ENCODE assay signal across 19 cellular contexts in genomic region chr15:85493258-85493657, GRCh38.
DNase-seq lines count a peak whose midpoint lies in the region; ATAC-seq and TF ChIP-seq lines count a peak whose summit lies in the region.
"Had no signal": no experiment of that assay in that cellular context is flagged by ENCODE, and none has a peak within 500 bp of the region (broad histone marks: within the 10 kb centered on the region; RNA-seq: fewer than 3 reads in every experiment).

No MANE protein-coding gene starts in this region.

- TF ChIP-seq POLR2A in IMR-90 (IDR thresholded peaks at IDR 0.05; ENCODE audit: low read depth, low read length), result no peak

- peak overlapping the region in 4 of 7 donors; percentile 57 to 98 (median 83) for H3K27ac Mint-ChIP-seq in CD4-positive, alpha-beta memory T cell
- H3K27ac Mint-ChIP-seq in nephron progenitor cell, result peak overlapping the region; percentile 92
- H3K27ac Mint-ChIP-seq in activated naive CD4-positive, alpha-beta T cell treated with anti-CD3 and anti-CD28 coated beads, Interleukin-2, amount 10 ng/mL, durations not matched to agents 7 days and 5 days, result no peak overlapping the region
- H3K27ac Mint-ChIP-seq: activated T-helper 17 cell treated with anti-CD3 and anti-CD28 coated beads, Interleukin-2, amount 50 U/mL, for 72 hours; stimulated activated naive CD8-positive, alpha-beta T cell treated with anti-CD3 and anti-CD28 coated beads, Interleukin-15, Interleukin-2, amounts not matched to agents 100 ng/mL and 50 ng/mL, for 24 hours had no signal

- H3K56ac ChIP-seq in IMR-90 (ENCODE audit: extremely low read depth, insufficient read depth, low read length), result no peak overlapping the region

- no peak overlapping the region for H3K9ac ChIP-seq in IMR-90 (ENCODE audit: low read depth, low read length)

- no peak overlapping the region for H2AK5ac ChIP-seq in IMR-90 (ENCODE audit: low read depth, low read length)

- CTCF ChIA-PET in CD4-positive, alpha-beta memory T cell (lab: Charles Lee; ENCODE audit: partially characterized antibody), result interaction anchor here (1.0 to 2.9 kb wide), 3 partner anchors 10 to 14 kb away, joined by 3 to 13 read pairs (median 3); no protein-coding TSS in a partner anchor
- CTCF ChIA-PET in IMR-90 (lab: Yijun Ruan, JAX), result no interaction called here
- CTCF ChIA-PET in activated naive CD4-positive, alpha-beta T cell treated with anti-CD3 and anti-CD28 coated beads, Interleukin-2, amount 10 ng/mL, durations not matched to agents 7 days and 5 days (lab: Charles Lee), result interaction anchor here (1.1 to 6.0 kb wide), 2 partner anchors 11 to 79 kb away, joined by 3 to 31 read pairs; no protein-coding TSS in a partner anchor

- no peak overlapping the region for H3K27ac ChIP-seq in CD4-positive, alpha-beta memory T cell (ENCODE audit: low read depth, low read length)
- H3K27ac ChIP-seq in IMR-90 (ENCODE audit: insufficient read depth, low read length), result no peak overlapping the region
- H3K27ac ChIP-seq: cardiac muscle cell, right lobe of liver, SJCRH30 had no signal

- H2AFZ ChIP-seq in IMR-90 (replicated peaks; ENCODE audit: low read length, poor library complexity), result no peak overlapping the region

- H3K9me1 ChIP-seq in IMR-90 (ENCODE audit: insufficient read depth, low read length), result peaks cover 15% of the 10 kb centered on the region

- H2AK9ac ChIP-seq in IMR-90 (replicated peaks; ENCODE audit: low read depth, low read length, poor library complexity), result no peak overlapping the region

- intact Hi-C loops in CD4-positive, alpha-beta memory T cell (cut with micrococcal nuclease), result no loop called here
- intact Hi-C loops in IMR-90 (cut with micrococcal nuclease), result no loop called here

- no peaks in the 10 kb centered on the region for H3K9me3 Mint-ChIP-seq in CD4-positive, alpha-beta memory T cell
- H3K9me3 Mint-ChIP-seq in nephron progenitor cell, result no peaks in the 10 kb centered on the region
- no peaks in the 10 kb centered on the region for H3K9me3 Mint-ChIP-seq in activated naive CD4-positive, alpha-beta T cell treated with anti-CD3 and anti-CD28 coated beads, Interleukin-2, amount 10 ng/mL, durations not matched to agents 7 days and 5 days
- H3K9me3 Mint-ChIP-seq: activated T-helper 17 cell treated with anti-CD3 and anti-CD28 coated beads, Interleukin-2, amount 50 U/mL, for 72 hours; effector memory CD8-positive, alpha-beta T cell; stimulated activated naive CD8-positive, alpha-beta T cell treated with anti-CD3 and anti-CD28 coated beads, Interleukin-15, Interleukin-2, amounts not matched to agents 100 ng/mL and 50 ng/mL, for 24 hours had no signal

- peaks cover 12 to 15% of the 10 kb centered on the region in 2 donors for H3K36me3 Mint-ChIP-seq in CD4-positive, alpha-beta memory T cell
- H3K36me3 Mint-ChIP-seq in nephron progenitor cell (ENCODE audit: low read depth), result peaks cover 21% of the 10 kb centered on the region
- H3K36me3 Mint-ChIP-seq in activated naive CD4-positive, alpha-beta T cell treated with anti-CD3 and anti-CD28 coated beads, Interleukin-2, amount 10 ng/mL, durations not matched to agents 7 days and 5 days, result peaks cover 3% of the 10 kb centered on the region

- H2BK5ac ChIP-seq in IMR-90 (ENCODE audit: low read depth, low read length, poor library complexity, severe bottlenecking), result no peak overlapping the region

- no peaks in the 10 kb centered on the region for H3K9me3 ChIP-seq in CD4-positive, alpha-beta memory T cell (ENCODE audit: control insufficient read depth in 1 of 2, low read length in 2 of 2)
- H3K9me3 ChIP-seq in IMR-90 (ENCODE audit: control insufficient read depth, insufficient read depth, low read length), result no peaks in the 10 kb centered on the region
- H3K9me3 ChIP-seq: Caco-2, right lobe of liver, SJCRH30 had no signal

- no peak overlapping the region for H4K91ac ChIP-seq in IMR-90 (ENCODE audit: insufficient read depth, low read depth, low read length)

- H3K14ac ChIP-seq in IMR-90 (replicated peaks; ENCODE audit: low read depth, low read length), result no peak overlapping the region; the same call in 1 of the 2 replicates

- POLR2A ChIA-PET in CD4-positive, alpha-beta memory T cell (lab: Charles Lee; ENCODE audit: partially characterized antibody), result interaction anchor here (1.0 kb wide), 1 partner anchor 114 kb away, joined by 3 read pairs; no protein-coding TSS in a partner anchor
- POLR2A ChIA-PET in IMR-90 (lab: Charles Lee; ENCODE audit: unreplicated experiment), result no interaction called here

- no peak overlapping the region for H4K8ac ChIP-seq in IMR-90 (ENCODE audit: low read depth in 2 of 2, low read length in 2 of 2)

- H2BK20ac ChIP-seq in IMR-90 (ENCODE audit: low read depth, low read length), result no peak overlapping the region

- peaks cover 60% of the 10 kb centered on the region for H3K4me1 ChIP-seq in CD4-positive, alpha-beta memory T cell (ENCODE audit: insufficient read depth, low read length)
- H3K4me1 ChIP-seq in IMR-90 (ENCODE audit: control insufficient read depth, insufficient read depth, low read length), result peaks cover 4% of the 10 kb centered on the region; the same call in 1 of the 2 replicates

- no TSS peak for BruUV-seq in IMR-90 (replicated peaks; lab: Mats Ljungman, UMichigan)

- no CpG with 5 or more reads among the region's 1 CpG for WGBS in IMR-90 (ENCODE audit: extremely low coverage in 2 of 2, insufficient read length in 1 of 2), 2 experiments

- H3K23ac ChIP-seq in IMR-90 (ENCODE audit: low read depth, low read length), result peak overlapping the region; percentile 33; the same call in 1 of the 2 replicates

- peaks cover 63 to 88% (median 73%) of the 10 kb centered on the region in 4 donors for H3K4me1 Mint-ChIP-seq in CD4-positive, alpha-beta memory T cell
- H3K4me1 Mint-ChIP-seq in nephron progenitor cell, result peaks cover 85% of the 10 kb centered on the region
- H3K4me1 Mint-ChIP-seq in activated naive CD4-positive, alpha-beta T cell treated with anti-CD3 and anti-CD28 coated beads, Interleukin-2, amount 10 ng/mL, durations not matched to agents 7 days and 5 days, result peaks cover 23% of the 10 kb centered on the region

- H3K4me3 ChIP-seq in CD4-positive, alpha-beta memory T cell (ENCODE audit: low read length in 2 of 2), result no peak overlapping the region
- no peak overlapping the region for H3K4me3 ChIP-seq in IMR-90 (ENCODE audit: insufficient read depth, low read depth, low read length)
- H3K4me3 ChIP-seq in epithelial cell of esophagus (ENCODE audit: low read length), result no peak overlapping the region
- H3K4me3 ChIP-seq: cardiac muscle cell, right lobe of liver, SJCRH30 had no signal

- H4K5ac ChIP-seq in IMR-90 (ENCODE audit: low read depth, low read length), result no peak overlapping the region

- DNase-seq in CD4-positive, alpha-beta memory T cell, result no peak
- DNase-seq in IMR-90, result no peak
- peak; percentile 28 for DNase-seq in epithelial cell of esophagus (ENCODE audit: low read depth)
- DNase-seq in nephron progenitor cell, result no peak
- no peak for DNase-seq in stimulated activated CD4-positive, alpha-beta T cell treated with anti-CD3 and anti-CD28 coated beads, Interleukin-2, amount 100 ng/mL, for 24 hours
- no peak for DNase-seq in SW 1271 (lab: John Stamatoyannopoulos, UW)
- DNase-seq in activated naive CD4-positive, alpha-beta T cell treated with anti-CD3 and anti-CD28 coated beads, Interleukin-2, amount 10 ng/mL, durations not matched to agents 7 days and 5 days, result no peak
- DNase-seq: activated CD4-positive, CD25-positive, alpha-beta regulatory T cell treated with anti-CD3 and anti-CD28 coated beads, Interleukin-2, amount 50 U/mL, for 72 hours; Caco-2; effector memory CD8-positive, alpha-beta T cell; HCEC 1CT; kidney glomerular epithelial cell; NCI-H1930; right lobe of liver; SJCRH30; T1000 had no signal

- H4K20me1 ChIP-seq in IMR-90 (ENCODE audit: insufficient read depth, low read length), result peaks cover 9% of the 10 kb centered on the region

- no peaks in the 10 kb centered on the region for H3K36me3 ChIP-seq in CD4-positive, alpha-beta memory T cell (ENCODE audit: insufficient read depth, low read length)
- no peaks in the 10 kb centered on the region for H3K36me3 ChIP-seq in IMR-90 (ENCODE audit: control insufficient read depth, insufficient read depth, low read length)
- H3K36me3 ChIP-seq: cardiac muscle cell, right lobe of liver had no signal

- no peak overlapping the region for H3K18ac ChIP-seq in IMR-90 (ENCODE audit: low read depth, low read length)

- dilution Hi-C loops in IMR-90 (cut with HindIII; ENCODE audit: low sequenced_read_pairs, unreplicated experiment), result no loop called here

- ATAC-seq in IMR-90 (ENCODE audit: low read depth), result no peak

- peaks cover 38 to 76% of the 10 kb centered on the region in 2 experiments for H3K79me1 ChIP-seq in IMR-90 (ENCODE audit: low read depth in 1 of 2, low read length in 2 of 2)

- H3K4me2 ChIP-seq in IMR-90 (ENCODE audit: low read depth, low read length), result no peak overlapping the region

- in situ Hi-C loops in IMR-90 (cut with MboI; ENCODE audit: low sequenced_read_pairs), result no loop called here

- H2BK120ac ChIP-seq in IMR-90 (ENCODE audit: low read depth, low read length), result no peak overlapping the region

- peak overlapping the region in 1 of 8 donors; percentile 55 for H3K4me3 Mint-ChIP-seq in CD4-positive, alpha-beta memory T cell
- H3K4me3 Mint-ChIP-seq in nephron progenitor cell, result no peak overlapping the region
- H3K4me3 Mint-ChIP-seq in activated naive CD4-positive, alpha-beta T cell treated with anti-CD3 and anti-CD28 coated beads, Interleukin-2, amount 10 ng/mL, durations not matched to agents 7 days and 5 days, result no peak overlapping the region
- H3K4me3 Mint-ChIP-seq: activated T-helper 17 cell treated with anti-CD3 and anti-CD28 coated beads, Interleukin-2, amount 50 U/mL, for 72 hours; effector memory CD8-positive, alpha-beta T cell; stimulated activated naive CD8-positive, alpha-beta T cell treated with anti-CD3 and anti-CD28 coated beads, Interleukin-15, Interleukin-2, amounts not matched to agents 100 ng/mL and 50 ng/mL, for 24 hours had no signal

- no peak overlapping the region for H3K4ac ChIP-seq in IMR-90 (ENCODE audit: low read depth, low read length)

- H2BK15ac ChIP-seq in IMR-90 (ENCODE audit: low read depth, low read length), result no peak overlapping the region

- H3K27me3 ChIP-seq in CD4-positive, alpha-beta memory T cell (ENCODE audit: insufficient read depth, low read length), result no peaks in the 10 kb centered on the region
- H3K27me3 ChIP-seq in IMR-90 (ENCODE audit: control insufficient read depth, insufficient read depth, low read length), result no peaks in the 10 kb centered on the region
- H3K27me3 ChIP-seq: cardiac muscle cell, right lobe of liver, SJCRH30 had no signal

- TF ChIP-seq CTCF in IMR-90 (conservative IDR thresholded peaks at IDR 0.05; ENCODE audit: low read depth, low read length), result no peak
- TF ChIP-seq CTCF in epithelial cell of esophagus (IDR thresholded peaks at IDR 0.05; ENCODE audit: insufficient read depth, low read depth, low read length, missing control alignments), result no peak
- TF ChIP-seq CTCF in nephron progenitor cell (IDR thresholded peaks at IDR 0.05), result no peak

- no peaks in the 10 kb centered on the region for H3K27me3 Mint-ChIP-seq in CD4-positive, alpha-beta memory T cell
- H3K27me3 Mint-ChIP-seq in nephron progenitor cell (ENCODE audit: low read depth, poor library complexity), result no peaks in the 10 kb centered on the region
- no peaks in the 10 kb centered on the region for H3K27me3 Mint-ChIP-seq in activated naive CD4-positive, alpha-beta T cell treated with anti-CD3 and anti-CD28 coated beads, Interleukin-2, amount 10 ng/mL, durations not matched to agents 7 days and 5 days
- H3K27me3 Mint-ChIP-seq: activated T-helper 17 cell treated with anti-CD3 and anti-CD28 coated beads, Interleukin-2, amount 50 U/mL, for 72 hours; effector memory CD8-positive, alpha-beta T cell; stimulated activated naive CD8-positive, alpha-beta T cell treated with anti-CD3 and anti-CD28 coated beads, Interleukin-15, Interleukin-2, amounts not matched to agents 100 ng/mL and 50 ng/mL, for 24 hours had no signal

- TF ChIP-seq RAD21 in IMR-90 (IDR thresholded peaks at IDR 0.05; ENCODE audit: low read length), result no peak
